ENCODE assay signal across 8 cellular contexts in genomic region chr15:52730163-52730562, GRCh38. TPM values are rescaled to one million over a fixed set of nuclear protein-coding genes. Genes with fewer than 3 reads are reported as not detected.
DNase-seq lines count a peak whose midpoint lies in the region; ATAC-seq and TF ChIP-seq lines count a peak whose summit lies in the region.

No MANE protein-coding gene starts in this region.

- H3K27ac Mint-ChIP-seq in activated B cell treated with CpG ODN at 0.5 μM for 24 hours, result peak overlapping the region; percentile 89

- TF ChIP-seq CTCF in activated B cell treated with CpG ODN at 0.5 μM for 24 hours (IDR thresholded peaks at IDR 0.05) (no peak), left ventricle myocardium inferior (IDR thresholded peaks at IDR 0.05; ENCODE audit: borderline replicate concordance) (no peak), ascending aorta (IDR thresholded peaks at IDR 0.05) (no peak)

- intact Hi-C loops in activated B cell treated with CpG ODN at 0.5 μM for 24 hours (cut with micrococcal nuclease) (loop anchor here (1.0 to 5.0 kb wide), 5 partner anchors 19 to 163 kb away; partner anchors contain the start of gene ARPP19), left colon (cut with DNase I, micrococcal nuclease) (loop anchor here in 1 of 2 donors (5.0 kb wide), 1 partner anchor 73 kb away; no protein-coding TSS in a partner anchor), left ventricle myocardium inferior (cut with micrococcal nuclease) (no loop called here), ascending aorta (cut with DNase I) (loop anchor here (5.0 kb wide), 1 partner anchor 203 kb away; the partner anchor contains the start of gene MYO5A)

- H3K4me3 ChIP-seq in left ventricle myocardium inferior (no peak overlapping the region), ascending aorta (no peak overlapping the region)

- CTCF ChIA-PET in activated B cell treated with CpG ODN at 0.5 μM for 24 hours (lab: Charles Lee), result interaction anchor here (0.8 to 2.3 kb wide), 13 partner anchors 21 to 476 kb away, joined by 3 to 8 read pairs (median 4); partner anchors contain the start of gene MYO5A

- peaks cover 40% of the 10 kb centered on the region for H3K4me1 Mint-ChIP-seq in activated B cell treated with CpG ODN at 0.5 μM for 24 hours

- no peaks in the 10 kb centered on the region for H3K27me3 Mint-ChIP-seq in activated B cell treated with CpG ODN at 0.5 μM for 24 hours

- no peaks in the 10 kb centered on the region for H3K9me3 Mint-ChIP-seq in activated B cell treated with CpG ODN at 0.5 μM for 24 hours

- H3K4me3 Mint-ChIP-seq in activated B cell treated with CpG ODN at 0.5 μM for 24 hours, result peak overlapping the region; percentile 39

- H3K4me1 ChIP-seq in left ventricle myocardium inferior (peaks cover 38% of the 10 kb centered on the region), ascending aorta (peaks cover 0 to 5% of the 10 kb centered on the region in 2 donors)

- ATAC-seq in HG03135 (IDR thresholded peaks at IDR 0.05; ENCODE audit: unreplicated experiment), result peak; percentile 68
- peak; percentile 91 for ATAC-seq in activated B cell treated with CpG ODN at 0.5 μM for 24 hours (ENCODE audit: low read depth)
- peak; percentile 20 for ATAC-seq in left colon

- H3K27ac ChIP-seq in left ventricle myocardium inferior (replicated peaks) (no peak overlapping the region), ascending aorta (no peak overlapping the region)

- no peaks in the 10 kb centered on the region for H3K27me3 ChIP-seq in left ventricle myocardium inferior (ENCODE audit: low read depth)
- no peaks in the 10 kb centered on the region for H3K27me3 ChIP-seq in ascending aorta

- peak; percentile 23 for DNase-seq in DMS53 (lab: John Stamatoyannopoulos, UW)
- no peak for DNase-seq in DMS53 treated with DMSO at 0.1 percent for 48 hours (lab: John Stamatoyannopoulos, UW; ENCODE audit: unreplicated experiment)
- DNase-seq in activated B cell treated with CpG ODN at 0.5 μM for 24 hours, result no peak
- no peak for DNase-seq in left colon
- no peak for DNase-seq in NCI-H526 treated with DMSO at 0.1 percent for 48 hours (lab: John Stamatoyannopoulos, UW)
- no peak for DNase-seq in left ventricle myocardium inferior
- no peak for DNase-seq in ascending aorta (ENCODE audit: low spot score in 2 of 2)

- H3K9me3 ChIP-seq in left ventricle myocardium inferior (replicated peaks) (no peaks in the 10 kb centered on the region), ascending aorta (no peaks in the 10 kb centered on the region)

- H3K36me3 ChIP-seq in left ventricle myocardium inferior (no peaks in the 10 kb centered on the region), ascending aorta (no peaks in the 10 kb centered on the region)

- no peaks in the 10 kb centered on the region for H3K36me3 Mint-ChIP-seq in activated B cell treated with CpG ODN at 0.5 μM for 24 hours (ENCODE audit: low read depth)

- POLR2A ChIA-PET in activated B cell treated with CpG ODN at 0.5 μM for 24 hours (lab: Charles Lee), result interaction anchor here (0.5 to 3.1 kb wide), 7 partner anchors 48 to 494 kb away, joined by 3 to 18 read pairs (median 5); partner anchors contain the start of gene ATOSA

RNA-seq across cellular contexts. Expression of gene ATOSA, which starts 51.0 kb away (rescaled TPM):
- total RNA-seq in activated B cell treated with CpG ODN at 0.5 μM for 24 hours, result 73.8 and 96.8 TPM in 2 replicates
- total RNA-seq in left colon, result 10 to 100 TPM; 46.4 to 59.0 TPM
- total RNA-seq in left ventricle myocardium inferior, result 21.8 TPM
- total RNA-seq in ascending aorta, result 29.9 TPM

RNA-seq across cellular contexts. Expression of gene ONECUT1, which starts 60.0 kb away (rescaled TPM):
- total RNA-seq in activated B cell treated with CpG ODN at 0.5 μM for 24 hours (0.44 TPM in 1 of 2 replicates, not detected in the other), left colon (not detected), left ventricle myocardium inferior (not detected), ascending aorta (1.5 TPM)

Comparison
In these comparisons a context has a peak if more than half of its experiments do, and no peak if none do; other contexts are left out.
1. ATAC-seq: peak in every context shown above with its lines; median percentile 91 in activated B cell treated with CpG ODN at 0.5 μM for 24 hours; 68 in HG03135; 20 in left colon.